Comparison of ENCODE assay signal across 18 cellular contexts in genomic region chr6:165205632-165206031, GRCh38.
A peak's percentile ranks its signal among the peaks of the same experiment; 100 is the strongest.
DNase-seq lines count a peak whose midpoint lies in the region; ATAC-seq and TF ChIP-seq lines count a peak whose summit lies in the region.
"Had no signal": no experiment of that assay in that cellular context is flagged by ENCODE, and none has a peak within 500 bp of the region (broad histone marks: within the 10 kb centered on the region; RNA-seq: fewer than 3 reads in every experiment).

No MANE protein-coding gene starts in this region.

- H3K4me3 ChIP-seq in neuronal stem cell (ENCODE audit: low read length in 2 of 2) (no peak overlapping the region), upper lobe of right lung (no peak overlapping the region)
- H3K4me3 ChIP-seq: BLaER1, GM23248 had no signal

- H3K4me1 Mint-ChIP-seq in HFFc6 (ENCODE audit: low read depth) = no peaks in the 10 kb centered on the region
- H3K4me1 Mint-ChIP-seq: B cell; CD4-positive, CD25-positive, alpha-beta regulatory T cell; H9 had no signal

- no peak overlapping the region for H3K14ac ChIP-seq in neuronal stem cell (ENCODE audit: low read length)

- H3K4ac ChIP-seq in neuronal stem cell (ENCODE audit: low read length) = no peak overlapping the region

- ATAC-seq in upper lobe of right lung = peak; percentile 19
- ATAC-seq: CD8-positive, alpha-beta T cell; HCT116 had no signal

- no peaks in the 10 kb centered on the region for H3K27me3 Mint-ChIP-seq in HFFc6 (ENCODE audit: insufficient read depth)
- H3K27me3 Mint-ChIP-seq: B cell; CD4-positive, CD25-positive, alpha-beta regulatory T cell had no signal

- TF ChIP-seq CTCF in upper lobe of right lung (IDR thresholded peaks at IDR 0.05) (no peak), HFFc6 (IDR thresholded peaks at IDR 0.05) (no peak)

- H3K4me1 ChIP-seq in neuronal stem cell (ENCODE audit: control insufficient read depth in 2 of 2, insufficient read depth in 1 of 2, low read depth in 1 of 2, low read length in 2 of 2) (peaks cover 0 to 6% of the 10 kb centered on the region in 2 donors), upper lobe of right lung (no peaks in the 10 kb centered on the region)
- H3K4me1 ChIP-seq: BLaER1, Caco-2 had no signal

- H3K27ac Mint-ChIP-seq in HFFc6 = no peak overlapping the region
- H3K27ac Mint-ChIP-seq: B cell; CD4-positive, CD25-positive, alpha-beta regulatory T cell; CD8-positive, alpha-beta T cell; H9 had no signal

- peaks cover 0 to 4% (median 0%) of the 10 kb centered on the region in 3 experiments for H3K27me3 ChIP-seq in neuronal stem cell (ENCODE audit: control insufficient read depth in 3 of 3, insufficient read depth in 3 of 3, low read depth in 1 of 3, low read length in 3 of 3)
- H3K27me3 ChIP-seq in upper lobe of right lung = no peaks in the 10 kb centered on the region
- H3K27me3 ChIP-seq: BLaER1 had no signal

- H3K9me3 Mint-ChIP-seq in HFFc6 = peaks cover 69% of the 10 kb centered on the region

- no peak overlapping the region for H3K23ac ChIP-seq in neuronal stem cell (ENCODE audit: low read depth, low read length, poor library complexity)

- intact Hi-C loops in upper lobe of right lung (cut with DNase I) = no loop called here

- H3K4me2 ChIP-seq in neuronal stem cell (ENCODE audit: insufficient read depth, low read length, poor library complexity, severe bottlenecking) = no peak overlapping the region
- H3K4me2 ChIP-seq: BLaER1 had no signal

- no peak overlapping the region for H3K9ac ChIP-seq in neuronal stem cell (ENCODE audit: low read depth, low read length, poor library complexity)
- H3K9ac ChIP-seq: BLaER1, GM23248 had no signal

- no CpG with 5 or more reads among the region's 2 CpGs for WGBS in neuronal stem cell (ENCODE audit: extremely low coverage in 2 of 2, insufficient read length in 2 of 2, insufficient replicate concordance in 1 of 2), 2 donors

- H4K8ac ChIP-seq in neuronal stem cell (ENCODE audit: low read depth, low read length) = no peak overlapping the region

- H2BK120ac ChIP-seq in neuronal stem cell (ENCODE audit: low read depth, low read length) = no peak overlapping the region

- H3K4me3 Mint-ChIP-seq in HFFc6 = no peak overlapping the region
- H3K4me3 Mint-ChIP-seq: B cell; CD4-positive, CD25-positive, alpha-beta regulatory T cell; CD8-positive, alpha-beta T cell; H9 had no signal

- H2BK5ac ChIP-seq in neuronal stem cell (ENCODE audit: low read length) = no peak overlapping the region

- H3K18ac ChIP-seq in neuronal stem cell (ENCODE audit: low read length) = peak overlapping the region; percentile 67

- H3K9me3 ChIP-seq in neuronal stem cell (replicated peaks in 1 of 2; ENCODE audit: control insufficient read depth in 2 of 2, insufficient read depth in 1 of 2, low read depth in 1 of 2, low read length in 2 of 2) (no peaks in the 10 kb centered on the region), upper lobe of right lung (no peaks in the 10 kb centered on the region)
- H3K9me3 ChIP-seq: BLaER1, Caco-2 had no signal

- no peak overlapping the region for H4K91ac ChIP-seq in neuronal stem cell (ENCODE audit: low read depth, low read length, poor library complexity)

- DNase-seq in NCI-H82 (lab: John Stamatoyannopoulos, UW) (peak; percentile 53), NCI-H82 treated with DMSO at 0.1 percent for 48 hours (lab: John Stamatoyannopoulos, UW; ENCODE audit: unreplicated experiment) (no peak), neuronal stem cell (ENCODE audit: low spot score) (no peak), upper lobe of right lung (no peak), HFFc6 (no peak)
- no peak for DNase-seq in stimulated activated naive CD4-positive, alpha-beta T cell treated with Interleukin-2 at 50 U/mL for 16 hours (lab: John Stamatoyannopoulos, UW)
- DNase-seq: Caco-2; CD4-positive, CD25-positive, alpha-beta regulatory T cell; CD8-positive, alpha-beta T cell; DMS153; DND-41; GM23248; H9 had no signal

- no peak overlapping the region for H2BK12ac ChIP-seq in neuronal stem cell (ENCODE audit: low read length)

- no peaks in the 10 kb centered on the region for H3K36me3 ChIP-seq in neuronal stem cell (replicated peaks in 1 of 2; ENCODE audit: control insufficient read depth in 2 of 2, insufficient read depth in 2 of 2, low read length in 2 of 2)
- no peaks in the 10 kb centered on the region for H3K36me3 ChIP-seq in upper lobe of right lung
- H3K36me3 ChIP-seq: BLaER1 had no signal

- H2BK15ac ChIP-seq in neuronal stem cell (ENCODE audit: low read length) = no peak overlapping the region

- H2AFZ ChIP-seq in neuronal stem cell (ENCODE audit: low read length) = no peak overlapping the region
- H2AFZ ChIP-seq: GM23248 had no signal

- no peaks in the 10 kb centered on the region for H3K79me1 ChIP-seq in neuronal stem cell (ENCODE audit: low read depth, low read length)

- no peak overlapping the region for H2AK5ac ChIP-seq in neuronal stem cell (ENCODE audit: low read depth, low read length)

- H3K36me3 Mint-ChIP-seq in HFFc6 (ENCODE audit: low read depth) = peaks cover 6% of the 10 kb centered on the region; the same call in 1 of the 2 replicates
- H3K36me3 Mint-ChIP-seq: CD4-positive, CD25-positive, alpha-beta regulatory T cell; CD8-positive, alpha-beta T cell had no signal

- H3K27ac ChIP-seq in neuronal stem cell (replicated peaks; ENCODE audit: low read length) (no peak overlapping the region), upper lobe of right lung (no peak overlapping the region)
- H3K27ac ChIP-seq: 22Rv1, BLaER1, C4-2B, GM23248 had no signal
